In genomic region chr12:14958361-14959125, GRCh38 we compare ENCODE assay signal across 9 cellular contexts. TPM values are rescaled to one million over a fixed set of nuclear protein-coding genes. Genes with fewer than 3 reads are reported as not detected.
A peak's percentile ranks its signal among the peaks of the same experiment; 100 is the strongest.
DNase-seq lines count a peak whose midpoint lies in the region; ATAC-seq and TF ChIP-seq lines count a peak whose summit lies in the region.
"Had no signal": no experiment of that assay in that cellular context is flagged by ENCODE, and none has a peak within 500 bp of the region (broad histone marks: within the 10 kb centered on the region; RNA-seq: fewer than 3 reads in every experiment).

No MANE protein-coding gene starts in this region.

- DNase-seq in GM12865 (ENCODE audit: low read depth) = no peak
- DNase-seq in SK-N-MC (ENCODE audit: low read depth, low spot score) = no peak
- peak; percentile 48 to 63 for DNase-seq in erythroblast (lab: John Stamatoyannopoulos, UW)
- peak; percentile 71 for DNase-seq in spleen
- no peak for DNase-seq in activated gamma-delta T cell (lab: John Stamatoyannopoulos, UW)
- no peak for DNase-seq in C1 segment of cervical spinal cord (lab: John Stamatoyannopoulos, UW)
- DNase-seq in left lobe of liver (ENCODE audit: low spot score) = no peak

- TF ChIP-seq CTCF in GM12865 (IDR thresholded peaks at IDR 0.05; ENCODE audit: insufficient read depth, low read depth, low read length, missing control alignments) = no peak
- no peak for TF ChIP-seq CTCF in spleen (IDR thresholded peaks at IDR 0.05 in 8 of 11, conservative IDR thresholded peaks at IDR 0.05 in 3 of 11)

- no peaks in the 10 kb centered on the region for H3K9me3 ChIP-seq in SK-N-MC (ENCODE audit: low read depth, low read length)
- H3K9me3 ChIP-seq in spleen = no peaks in the 10 kb centered on the region

- H3K4me3 ChIP-seq in GM12865 (ENCODE audit: low read depth, low read length) = peak overlapping the region; percentile 98
- no peak overlapping the region for H3K4me3 ChIP-seq in SK-N-MC
- peak overlapping the region; percentile 24 to 94 (median 74) for H3K4me3 ChIP-seq in spleen

- H3K27me3 ChIP-seq in spleen (replicated peaks in 1 of 7) = no peaks in the 10 kb centered on the region

- 15 to 29% (median 24%) methylated on average over 11 of the region's 11 CpGs for WGBS in spleen, 5 donors

- H3K27ac ChIP-seq in SK-N-MC = peak overlapping the region; percentile 63
- peak overlapping the region; percentile 86 to 94 (median 91) for H3K27ac ChIP-seq in spleen

- intact Hi-C loops in spleen (cut with DNase I; ENCODE audit: low total_unique reads) = no loop called here

- H3K4me1 ChIP-seq in spleen = peaks cover 57 to 96% (median 84%) of the 10 kb centered on the region in 6 donors

- H3K9ac ChIP-seq in SK-N-MC (ENCODE audit: insufficient read length) = no peak overlapping the region

- ATAC-seq in HG02973 (IDR thresholded peaks at IDR 0.05; ENCODE audit: unreplicated experiment) (no peak), left lobe of liver (no peak)

- no peak for TF ChIP-seq POLR2A in erythroblast (IDR thresholded peaks at IDR 0.05; ENCODE audit: low read length)
- TF ChIP-seq POLR2A in spleen (IDR thresholded peaks at IDR 0.05) = no peak

- H3K36me3 ChIP-seq in SK-N-MC (ENCODE audit: insufficient read depth, low read length) (no peaks in the 10 kb centered on the region), spleen (peaks cover 0 to 26% (median 0%) of the 10 kb centered on the region in 6 donors)

RNA-seq across cellular contexts. Expression of gene ARHGDIB, which starts 2.9 kb away (rescaled TPM):
- total RNA-seq in spleen (100 to 1,000 TPM; 537 to 956 (median 706) TPM), left lobe of liver (22.3 TPM)
- 1,000 to 10,000 TPM in 1 of 3 donors, 100 to 1,000 TPM in 2; 835 to 1,063 (median 908) TPM for polyA plus RNA-seq in spleen

RNA-seq across cellular contexts. Expression of gene PDE6H, which starts 14.3 kb away (rescaled TPM):
- total RNA-seq in spleen (1 to 10 TPM in 1 of 7 donors, under 1 TPM in 2, not detected in 4; 0.37 to 2.6 (median 0.51) TPM), left lobe of liver (not detected)
- not detected for polyA plus RNA-seq in spleen
- total RNA-seq: T-helper 1 cell treated with Interleukin-12 subunit alpha and Interleukin-12 subunit beta and Interleukin-4 antibody, amounts not matched to agents 30 ng/mL and 1 ng/mL, for 36 hours had no signal

RNA-seq across cellular contexts. Expression of gene ERP27, which starts 20.2 kb away (rescaled TPM):
- total RNA-seq in spleen (1 to 10 TPM; 3.5 to 6.4 (median 4.3) TPM), left lobe of liver (0.30 TPM)
- polyA plus RNA-seq in spleen = 1 to 10 TPM; 1.3 to 2.0 (median 1.6) TPM

Comparison
In these comparisons a context has a peak if more than half of its experiments do, and no peak if none do; other contexts are left out.
1. DNase-seq: peak in erythroblast (2 of 2) and spleen (single experiment); none in GM12865 (single experiment), SK-N-MC (single experiment), activated gamma-delta T cell (single experiment), C1 segment of cervical spinal cord (0 of 14) and left lobe of liver (single experiment).
2. RNA of gene ARHGDIB, which starts 2.9 kb away (total RNA-seq): 537 to 956 TPM in spleen; 22.3 TPM in left lobe of liver (single experiment); every median in the first group is over 10 times any median in the second.